8 cellular contexts compared by ENCODE assay signal in the genomic region with DNA sequence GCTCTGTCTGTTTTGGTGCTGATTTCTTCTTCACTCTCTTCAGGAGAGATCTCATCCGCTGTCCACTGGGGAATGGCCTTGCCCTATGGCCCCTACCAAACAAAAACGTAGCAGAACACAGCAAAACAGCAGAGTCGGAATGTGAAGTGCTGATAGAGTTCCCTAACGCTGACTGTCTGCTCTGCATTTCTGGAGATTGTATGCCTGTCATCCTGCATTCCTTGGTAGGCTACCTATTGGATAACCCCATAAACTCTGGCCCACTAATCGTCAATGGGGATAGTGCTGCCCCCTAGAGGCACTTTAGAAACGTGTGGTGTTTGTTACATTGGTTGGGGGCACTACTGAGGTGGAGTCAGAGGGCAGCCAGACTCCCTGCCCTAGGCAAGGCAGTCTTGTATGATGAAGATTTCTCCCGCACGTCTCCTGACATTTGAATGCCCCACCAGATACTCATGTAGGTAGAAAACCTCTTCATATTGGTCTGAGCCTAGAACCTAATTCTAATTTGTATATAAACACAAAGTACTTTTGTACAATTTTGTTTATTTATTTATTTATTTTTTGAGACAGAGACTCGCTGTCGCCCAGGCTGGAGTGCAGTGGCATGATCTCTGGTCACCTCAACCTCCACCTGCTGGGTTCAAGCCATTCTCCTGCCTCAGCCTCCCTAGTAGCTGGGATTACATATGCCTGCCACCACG. TPM values are rescaled to one million over a fixed set of nuclear protein-coding genes. Genes with fewer than 3 reads are reported as not detected.
DNase-seq lines count a peak whose midpoint lies in the region; ATAC-seq and TF ChIP-seq lines count a peak whose summit lies in the region.

No MANE protein-coding gene starts in this region.

- no peak overlapping the region for H3K4me3 ChIP-seq in SU-DHL-6 (ENCODE audit: insufficient read depth, low read length, poor library complexity, severe bottlenecking)

- H3K9me3 Mint-ChIP-seq in MCF 10A (ENCODE audit: unreplicated experiment), result no peaks in the 10 kb centered on the region

- H3K27ac Mint-ChIP-seq in MCF 10A (ENCODE audit: low read depth, unreplicated experiment), result no peak overlapping the region

- no TSS peak for BruUV-seq in MCF 10A (replicated peaks; lab: Mats Ljungman, UMichigan)

- H3K9me3 ChIP-seq in SU-DHL-6 (ENCODE audit: insufficient read depth, low read length), result no peaks in the 10 kb centered on the region

- H3K9ac ChIP-seq in SU-DHL-6 (ENCODE audit: low read length), result no peak overlapping the region

- intact Hi-C loops in MCF 10A (cut with micrococcal nuclease), result loop anchor here (1.0 kb wide), 3 partner anchors 21 to 166 kb away; a partner anchor contains a TSS

- no peak overlapping the region for H3K4me2 ChIP-seq in SU-DHL-6 (ENCODE audit: low read depth, low read length, poor library complexity, severe bottlenecking)

- H3K9me2 ChIP-seq in SU-DHL-6 (replicated peaks; ENCODE audit: insufficient read depth, low read length), result no peaks in the 10 kb centered on the region

- H3K27ac ChIP-seq in SU-DHL-6 (ENCODE audit: low read depth, low read length), result no peak overlapping the region

- ATAC-seq in activated CD4-positive, CD25-positive, alpha-beta regulatory T cell treated with anti-CD3 and anti-CD28 coated beads, Interleukin-2, amount 50 U/mL, for 24 hours, result peak; percentile 46 to 68
- no peak for ATAC-seq in GM18520 (IDR thresholded peaks at IDR 0.05; ENCODE audit: unreplicated experiment)

- no peaks in the 10 kb centered on the region for H3K27me3 Mint-ChIP-seq in MCF 10A (ENCODE audit: insufficient read depth, unreplicated experiment)

- POLR2A ChIA-PET in MCF 10A (lab: Yijun Ruan, JAX), result interaction anchor here (0.6 to 3.1 kb wide), 7 partner anchors 11 to 166 kb away, joined by 3 to 20 read pairs (median 5); a partner anchor contains a TSS

- TF ChIP-seq CTCF in SU-DHL-6 (IDR thresholded peaks at IDR 0.05; ENCODE audit: insufficient read depth, low read length, poor library complexity, severe bottlenecking), result peak; percentile 61
- TF ChIP-seq CTCF in MCF 10A (IDR thresholded peaks at IDR 0.05; ENCODE audit: unreplicated experiment), result peak; percentile 50

- H3K36me3 Mint-ChIP-seq in MCF 10A (ENCODE audit: insufficient read depth, unreplicated experiment), result no peaks in the 10 kb centered on the region

- H4K20me1 ChIP-seq in SU-DHL-6 (ENCODE audit: low read depth, low read length), result no peaks in the 10 kb centered on the region

- H2AFZ ChIP-seq in SU-DHL-6 (ENCODE audit: low read depth, low read length, severe bottlenecking), result no peak overlapping the region

- no peaks in the 10 kb centered on the region for H3F3A ChIP-seq in SU-DHL-6 (ENCODE audit: insufficient read depth)

- no peaks in the 10 kb centered on the region for H3K27me3 ChIP-seq in SU-DHL-6 (ENCODE audit: low read length)

- H3K79me2 ChIP-seq in SU-DHL-6 (ENCODE audit: insufficient read depth, low read length), result no peaks in the 10 kb centered on the region

- no peaks in the 10 kb centered on the region for H3K36me3 ChIP-seq in SU-DHL-6 (ENCODE audit: low read length)

- CTCF ChIA-PET in MCF 10A (lab: Yijun Ruan, JAX), result interaction anchor here (0.5 to 2.9 kb wide), 25 partner anchors 8 to 171 kb away, joined by 3 to 17 read pairs (median 4); no protein-coding TSS in a partner anchor

- peaks cover 6% of the 10 kb centered on the region for H3K4me1 Mint-ChIP-seq in MCF 10A (ENCODE audit: insufficient read depth, unreplicated experiment)

- DNase-seq in activated CD4-positive, CD25-positive, alpha-beta regulatory T cell treated with anti-CD3 and anti-CD28 coated beads, Interleukin-2, amount 50 U/mL, for 72 hours, result no peak
- peak; percentile 69 for DNase-seq in NCI-H128 (lab: John Stamatoyannopoulos, UW; ENCODE audit: unreplicated experiment)
- peak; percentile 90 for DNase-seq in MCF 10A (ENCODE audit: unreplicated experiment)
- peak; percentile 63 for DNase-seq in iris pigment epithelial cell (ENCODE audit: low read depth)
- peak; percentile 36 for DNase-seq in stimulated activated CD4-positive, alpha-beta T cell treated with anti-CD3 and anti-CD28 coated beads, Interleukin-1b, Interleukin-23, amount 100 ng/mL, for 48 hours

- H3K4me3 Mint-ChIP-seq in MCF 10A (ENCODE audit: unreplicated experiment), result no peak overlapping the region

RNA-seq across cellular contexts. Expression of a gene that starts 15.6 kb away (rescaled TPM):
- total RNA-seq in MCF 10A (2022), result 34.5 and 41.2 TPM in 2 replicates
